26 cellular contexts compared by ENCODE assay signal in genomic region chr1:66791621-66792610, GRCh38. TPM values are rescaled to one million over a fixed set of nuclear protein-coding genes. Genes with fewer than 3 reads are reported as not detected.
DNase-seq lines count a peak whose midpoint lies in the region; ATAC-seq, FAIRE-seq and TF ChIP-seq lines count a peak whose summit lies in the region.
"Had no signal": no experiment of that assay in that cellular context is flagged by ENCODE, and none has a peak within 500 bp of the region (broad histone marks: within the 10 kb centered on the region; RNA-seq: fewer than 3 reads in every experiment).

No MANE protein-coding gene starts in this region.

- H3K4me3 Mint-ChIP-seq in activated T-helper 17 cell treated with anti-CD3 and anti-CD28 coated beads, Interleukin-2, amount 50 U/mL, for 72 hours = no peak overlapping the region
- H3K4me3 Mint-ChIP-seq: H9; T-cell; T-helper 2 cell treated with Interferon-gamma antibody and Interleukin-4, amounts not matched to agents 5 μg/mL and 100 μg/mL, for 36 hours had no signal

- DNase-seq in H54 (ENCODE audit: insufficient read length, low spot score) (no peak), OCI-LY7 (ENCODE audit: low spot score) (no peak), mucosa of gallbladder (ENCODE audit: low spot score) (no peak), NCI-H2227 (lab: John Stamatoyannopoulos, UW; ENCODE audit: unreplicated experiment) (no peak)
- DNase-seq: BE2C; GM23248; H9; MG63; NCI-H1105; NCI-H146; NCI-H1930; NCI-H446 treated with DMSO at 0.1 percent for 48 hours; NCI-H526; NCI-H82; NK-92 treated with Interleukin-12 subunit alpha and Interleukin-12 subunit beta, amount 100 ng/mL, for 24 hours; Right ventricle myocardium superior; RPMI8226; T-cell had no signal

- CTCF ChIA-PET in OCI-LY7 (lab: Charles Lee; ENCODE audit: unreplicated experiment) = no interaction called here

- TF ChIP-seq POLR2A in H54 (IDR thresholded peaks at IDR 0.05; ENCODE audit: low read depth, low read length) = no peak

- intact Hi-C loops in OCI-LY7 (cut with micrococcal nuclease; ENCODE audit: unreplicated experiment) = no loop called here

- no peaks in the 10 kb centered on the region for H3K27me3 Mint-ChIP-seq in activated T-helper 17 cell treated with anti-CD3 and anti-CD28 coated beads, Interleukin-2, amount 50 U/mL, for 72 hours
- H3K27me3 Mint-ChIP-seq: T-cell had no signal

- no peak overlapping the region for H3K27ac Mint-ChIP-seq in activated T-helper 17 cell treated with anti-CD3 and anti-CD28 coated beads, Interleukin-2, amount 50 U/mL, for 72 hours
- H3K27ac Mint-ChIP-seq: H9; T-cell; T-helper 2 cell treated with Interferon-gamma antibody and Interleukin-4, amounts not matched to agents 5 μg/mL and 100 μg/mL, for 36 hours had no signal

- H3K27ac ChIP-seq in OCI-LY7 (ENCODE audit: low read depth, low read length, poor library complexity, severe bottlenecking) = no peak overlapping the region
- H3K27ac ChIP-seq: GM23248, HL-60 had no signal

- no peak for TF ChIP-seq RAD21 in Ishikawa (IDR thresholded peaks at IDR 0.05; ENCODE audit: low read depth)

- TF ChIP-seq CTCF in OCI-LY7 (conservative IDR thresholded peaks at IDR 0.05; ENCODE audit: low read length) = no peak

- H3K4me1 ChIP-seq in OCI-LY7 (ENCODE audit: insufficient read depth, low read length, poor library complexity, severe bottlenecking) = peaks cover 20% of the 10 kb centered on the region
- H3K4me1 ChIP-seq: BE2C had no signal

- BruUV-seq in OCI-LY7 (replicated peaks; lab: Mats Ljungman, UMichigan) = no TSS peak

- H3K4me1 Mint-ChIP-seq in activated T-helper 17 cell treated with anti-CD3 and anti-CD28 coated beads, Interleukin-2, amount 50 U/mL, for 72 hours = peaks cover 10% of the 10 kb centered on the region

- peaks cover 6% of the 10 kb centered on the region; the same call in 1 of the 2 replicates for H3K9me3 ChIP-seq in OCI-LY7 (ENCODE audit: low read length)
- H3K9me3 ChIP-seq: BE2C, MG63 had no signal

- POLR2A ChIA-PET in OCI-LY7 (lab: Charles Lee) = interaction anchor here (2.1 kb wide), 1 partner anchor 11 kb away, joined by 13 read pairs; no protein-coding TSS in a partner anchor

- no peak for TF ChIP-seq EP300 in Ishikawa (IDR thresholded peaks at IDR 0.05; ENCODE audit: borderline replicate concordance)

- no peak overlapping the region for H3K4me2 ChIP-seq in OCI-LY7 (ENCODE audit: low read length)

- no peaks in the 10 kb centered on the region for H3K36me3 ChIP-seq in OCI-LY7 (ENCODE audit: insufficient read depth, low read length)
- H3K36me3 ChIP-seq: BE2C, MG63 had no signal

- H3K4me3 ChIP-seq in OCI-LY7 (ENCODE audit: low read depth, low read length, poor library complexity, severe bottlenecking) = no peak overlapping the region
- H3K4me3 ChIP-seq: GM23248, MG63 had no signal

- no peaks in the 10 kb centered on the region for H3K36me3 Mint-ChIP-seq in activated T-helper 17 cell treated with anti-CD3 and anti-CD28 coated beads, Interleukin-2, amount 50 U/mL, for 72 hours (ENCODE audit: low read depth)
- H3K36me3 Mint-ChIP-seq: T-cell had no signal

- no peaks in the 10 kb centered on the region for H3K9me3 Mint-ChIP-seq in activated T-helper 17 cell treated with anti-CD3 and anti-CD28 coated beads, Interleukin-2, amount 50 U/mL, for 72 hours
- H3K9me3 Mint-ChIP-seq: H9; T-cell; T-helper 2 cell treated with Interferon-gamma antibody and Interleukin-4, amounts not matched to agents 5 μg/mL and 100 μg/mL, for 36 hours had no signal

- no peak for ATAC-seq in GM21528 (IDR thresholded peaks at IDR 0.05; ENCODE audit: low FRiP score, unreplicated experiment)
- ATAC-seq in activated T-helper 17 cell treated with anti-CD3 and anti-CD28 coated beads, Interleukin-2, amount 50 U/mL, for 72 hours (replicated peaks) = no peak
- ATAC-seq: T-cell had no signal

- H3K79me2 ChIP-seq in OCI-LY7 (ENCODE audit: insufficient read depth, low read depth, low read length) = no peaks in the 10 kb centered on the region

- FAIRE-seq in H54 (lab: Jason Lieb, UNC) = peak; percentile 43

- no peaks in the 10 kb centered on the region for H3K9me2 ChIP-seq in OCI-LY7 (ENCODE audit: insufficient read depth, low read length)

- H2AFZ ChIP-seq in OCI-LY7 (ENCODE audit: low read length) = peak overlapping the region; percentile 52; the same call in 1 of the 2 replicates
- H2AFZ ChIP-seq: GM23248 had no signal

- no peaks in the 10 kb centered on the region for H4K20me1 ChIP-seq in OCI-LY7 (ENCODE audit: insufficient read depth, low read length)

TF ChIP-seq in Ishikawa, 13 proteins besides CTCF, POLR2A, EP300 and RAD21:
- TF ChIP-seq MAX (IDR thresholded peaks at IDR 0.05) (no peak), EGR1 (IDR thresholded peaks at IDR 0.05) (no peak), TAF1 (IDR thresholded peaks at IDR 0.05; ENCODE audit: low read depth) (no peak), USF1 (IDR thresholded peaks at IDR 0.05) (0 out of 2 replicates have a peak, but pooled peaks have one; percentile 28), NFIC (IDR thresholded peaks at IDR 0.05) (no peak), CREB1 (IDR thresholded peaks at IDR 0.05; ENCODE audit: low read depth) (no peak), FOXM1 (IDR thresholded peaks at IDR 0.05; ENCODE audit: borderline replicate concordance, low read depth) (no peak), REST (IDR thresholded peaks at IDR 0.05; ENCODE audit: low read depth) (no peak), TCF12 (IDR thresholded peaks at IDR 0.05; ENCODE audit: low read depth) (no peak)
TF ChIP-seq in Ishikawa: peak in this region for 1.

RNA-seq across cellular contexts. Expression of gene INSL5, which starts 9.2 kb away (rescaled TPM):
- total RNA-seq in OCI-LY7 (2014; rRNA removed; shearing (Covaris generic)) = not detected in 2 replicates
- total RNA-seq in OCI-LY7 (2022) (not detected in 2 replicates), mucosa of gallbladder (0.60 TPM)
- not detected for total RNA-seq in activated T-helper 17 cell treated with anti-CD3 and anti-CD28 coated beads, Interleukin-2, amount 50 U/mL, for 72 hours
- total RNA-seq: Daoy, G401, GM23248, H9, Right ventricle myocardium superior, SK-MEL-5, T-cell had no signal

RNA-seq across cellular contexts. Expression of gene DYNLT5, which starts 39.7 kb away (rescaled TPM):
- 0.59 and 0.66 TPM in 2 replicates for total RNA-seq in OCI-LY7 (2014; rRNA removed; shearing (Covaris generic))
- total RNA-seq in OCI-LY7 (2022) = 0.30 TPM in 1 of 2 replicates, not detected in the other
- 0.32 TPM for total RNA-seq in mucosa of gallbladder
- total RNA-seq in activated T-helper 17 cell treated with anti-CD3 and anti-CD28 coated beads, Interleukin-2, amount 50 U/mL, for 72 hours = not detected
- total RNA-seq: Daoy, G401, SK-MEL-5 had no signal
